2 cellular contexts compared by ENCODE assay signal in genomic region chr1:85149805-85150204, GRCh38.
TF ChIP-seq lines count a peak whose summit lies in the region.

No MANE protein-coding gene starts in this region.

TF ChIP-seq in GM23338, 12 proteins besides CTCF, POLR2A, EP300 and RAD21:
- TF ChIP-seq EZH2 (IDR thresholded peaks at IDR 0.05; ENCODE audit: low read depth, unreplicated experiment) (no peak), EZH2phosphoT487 (IDR thresholded peaks at IDR 0.05; ENCODE audit: unreplicated experiment) (no peak)

TF ChIP-seq in HepG2, 621 proteins besides CTCF, POLR2A, EP300 and RAD21:
- no peak for TF ChIP-seq ZNF614 (CRISPR knock-in tag; IDR thresholded peaks at IDR 0.05; ENCODE audit: borderline replicate concordance)
- TF ChIP-seq NFE2 (CRISPR knock-in tag; IDR thresholded peaks at IDR 0.05) = no peak
- TF ChIP-seq ZNF720 (CRISPR knock-in tag; IDR thresholded peaks at IDR 0.05) = no peak
- no peak for TF ChIP-seq ZNF674 (CRISPR knock-in tag; IDR thresholded peaks at IDR 0.05; ENCODE audit: low read depth)
- no peak for TF ChIP-seq DRAP1 (CRISPR knock-in tag; IDR thresholded peaks at IDR 0.05)
- TF ChIP-seq TRAFD1 (CRISPR knock-in tag; IDR thresholded peaks at IDR 0.05; ENCODE audit: borderline replicate concordance) = no peak
- no peak for TF ChIP-seq DNMT3B (CRISPR knock-in tag; conservative IDR thresholded peaks at IDR 0.05)
- no peak for TF ChIP-seq ZNF737 (CRISPR knock-in tag; IDR thresholded peaks at IDR 0.05; ENCODE audit: borderline replicate concordance)
- TF ChIP-seq ZNF547 (CRISPR knock-in tag; IDR thresholded peaks at IDR 0.05) = no peak
- TF ChIP-seq MYC (CRISPR knock-in tag; IDR thresholded peaks at IDR 0.05; ENCODE audit: borderline replicate concordance) = no peak
- no peak for TF ChIP-seq ZNF615 (CRISPR knock-in tag; IDR thresholded peaks at IDR 0.05; ENCODE audit: borderline replicate concordance)
- TF ChIP-seq ZBTB34 (CRISPR knock-in tag; IDR thresholded peaks at IDR 0.05) = no peak
- no peak for TF ChIP-seq CAMTA2 (CRISPR knock-in tag; IDR thresholded peaks at IDR 0.05; ENCODE audit: borderline replicate concordance)
- TF ChIP-seq NR2C2 (CRISPR knock-in tag; IDR thresholded peaks at IDR 0.05; ENCODE audit: borderline replicate concordance) = no peak
- no peak for TF ChIP-seq NR1H2 (CRISPR knock-in tag; IDR thresholded peaks at IDR 0.05; ENCODE audit: borderline replicate concordance, low read depth)
- no peak for TF ChIP-seq ZNF180 (CRISPR knock-in tag; IDR thresholded peaks at IDR 0.05; ENCODE audit: borderline replicate concordance, low read depth)
- TF ChIP-seq MXD4 (CRISPR knock-in tag; IDR thresholded peaks at IDR 0.05) = no peak
- TF ChIP-seq ZBTB42 (CRISPR knock-in tag; IDR thresholded peaks at IDR 0.05) = no peak
